ENCODE assay signal across 9 cellular contexts in the genomic region with DNA sequence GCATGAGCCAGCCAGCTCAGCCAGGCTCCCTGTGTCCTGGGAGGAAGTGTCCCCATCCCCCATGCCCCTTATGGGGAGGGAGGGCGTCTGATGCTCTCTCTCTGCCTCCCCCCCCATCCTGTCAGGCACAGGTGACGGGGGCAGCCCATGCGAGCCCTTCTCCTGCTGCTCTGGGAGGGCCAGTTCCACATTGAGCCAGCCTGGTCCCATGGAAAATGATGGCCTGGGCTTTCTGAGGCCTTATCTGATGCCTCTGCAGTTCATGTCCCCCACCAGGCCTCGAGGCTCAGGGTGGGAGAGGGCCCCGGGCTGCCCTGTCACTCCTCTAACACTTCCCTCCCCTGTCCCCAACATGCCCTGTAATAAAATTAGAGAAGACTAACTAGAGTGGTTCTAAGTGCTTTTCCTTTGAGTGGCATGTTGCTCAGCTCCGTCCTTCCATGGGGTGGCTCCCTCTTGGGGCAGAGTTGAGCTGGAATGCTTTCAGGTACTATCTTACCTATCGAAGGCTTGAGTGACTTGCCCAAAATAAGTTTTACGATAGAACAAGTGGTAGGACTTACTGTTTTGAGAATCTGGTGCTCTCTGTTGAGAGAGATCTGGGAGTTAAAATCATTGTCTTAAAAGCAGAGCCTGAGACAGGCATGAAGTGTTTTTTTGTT. TPM values are rescaled to one million over a fixed set of nuclear protein-coding genes. Genes with fewer than 3 reads are reported as not detected.
DNase-seq lines count a peak whose midpoint lies in the region; ATAC-seq and TF ChIP-seq lines count a peak whose summit lies in the region.
"Had no signal": no experiment of that assay in that cellular context is flagged by ENCODE, and none has a peak within 500 bp of the region (broad histone marks: within the 10 kb centered on the region; RNA-seq: fewer than 3 reads in every experiment).

No MANE protein-coding gene starts in this region.

- H3K27me3 Mint-ChIP-seq in activated T-cell treated with anti-CD3 and anti-CD28 coated beads, Interleukin-2, amount 50 U/mL, for 72 hours (ENCODE audit: low read depth): no peaks in the 10 kb centered on the region
- H3K27me3 Mint-ChIP-seq in T-helper 17 cell (no peaks in the 10 kb centered on the region), immature natural killer cell (ENCODE audit: low read depth in 3 of 3) (peaks cover 9 to 14% (median 10%) of the 10 kb centered on the region in 3 donors)

- no peaks in the 10 kb centered on the region for H3K36me3 ChIP-seq in testis (ENCODE audit: low read depth, missing control alignments)

- peaks cover 3 to 5% of the 10 kb centered on the region in 2 donors for H3K36me3 Mint-ChIP-seq in activated T-cell treated with anti-CD3 and anti-CD28 coated beads, Interleukin-2, amount 50 U/mL, for 72 hours (ENCODE audit: insufficient read depth in 2 of 2)
- H3K36me3 Mint-ChIP-seq in T-helper 17 cell (ENCODE audit: low read depth) (peaks cover 5% of the 10 kb centered on the region), immature natural killer cell (no peaks in the 10 kb centered on the region)

- H3K9me3 Mint-ChIP-seq in activated T-cell treated with anti-CD3 and anti-CD28 coated beads, Interleukin-2, amount 50 U/mL, for 72 hours: no peaks in the 10 kb centered on the region
- H3K9me3 Mint-ChIP-seq in immature natural killer cell: no peaks in the 10 kb centered on the region

- peaks cover 27% of the 10 kb centered on the region for H3K4me1 ChIP-seq in testis

- no peak for DNase-seq in activated T-cell treated with anti-CD3 and anti-CD28 coated beads, Interleukin-2, amount 50 U/mL, for 72 hours
- DNase-seq in activated T-cell treated with anti-CD3 and anti-CD28 coated beads, Interleukin-2, amount 50 U/mL, for 48 hours: no peak
- DNase-seq in T-helper 17 cell (no peak), immature natural killer cell (no peak), testis (peak; percentile 12), SIG-M5 (lab: John Stamatoyannopoulos, UW) (no peak)
- DNase-seq: EL had no signal

- no peak overlapping the region for H3K27ac ChIP-seq in testis

- peaks cover 37% of the 10 kb centered on the region for H3K4me1 Mint-ChIP-seq in activated T-cell treated with anti-CD3 and anti-CD28 coated beads, Interleukin-2, amount 50 U/mL, for 72 hours (ENCODE audit: low read depth)
- peaks cover 25% of the 10 kb centered on the region for H3K4me1 Mint-ChIP-seq in T-helper 17 cell
- peaks cover 34 to 41% of the 10 kb centered on the region in 2 donors for H3K4me1 Mint-ChIP-seq in immature natural killer cell

- H3K4me3 ChIP-seq in testis: no peak overlapping the region

- peak in 1 of 3 experiments; percentile 13 for TF ChIP-seq CTCF in testis (IDR thresholded peaks at IDR 0.05)

- H3K27ac Mint-ChIP-seq in activated T-cell treated with anti-CD3 and anti-CD28 coated beads, Interleukin-2, amount 50 U/mL, for 72 hours: peak overlapping the region; percentile 15
- H3K27ac Mint-ChIP-seq in T-helper 17 cell: peak overlapping the region; percentile 99
- peak overlapping the region; percentile 71 to 97 (median 90) for H3K27ac Mint-ChIP-seq in immature natural killer cell

- peak overlapping the region; percentile 93 to 99 for H3K4me3 Mint-ChIP-seq in activated T-cell treated with anti-CD3 and anti-CD28 coated beads, Interleukin-2, amount 50 U/mL, for 72 hours
- H3K4me3 Mint-ChIP-seq in T-helper 17 cell: peak overlapping the region; percentile 98
- peak overlapping the region; percentile 66 to 98 (median 94) for H3K4me3 Mint-ChIP-seq in immature natural killer cell

- intact Hi-C loops in testis (cut with DNase I; ENCODE audit: low total_unique reads): no loop called here

- H3K9me3 ChIP-seq in T-helper 17 cell (ENCODE audit: control insufficient read depth, low read length, poor library complexity, severe bottlenecking) (no peaks in the 10 kb centered on the region), testis (no peaks in the 10 kb centered on the region)

- WGBS in testis, 2 donors: 52 to 60% methylated on average over 6 to 7 of the region's 8 CpGs

- no peaks in the 10 kb centered on the region for H3K27me3 ChIP-seq in testis

- ATAC-seq in activated T-cell treated with anti-CD3 and anti-CD28 coated beads, Interleukin-2, amount 50 U/mL, for 72 hours (replicated peaks in 1 of 2): no peak
- no peak for ATAC-seq in T-helper 17 cell
- ATAC-seq in GM19035 (IDR thresholded peaks at IDR 0.05; ENCODE audit: unreplicated experiment): no peak
- no peak for ATAC-seq in GM19328 (IDR thresholded peaks at IDR 0.05; ENCODE audit: unreplicated experiment)

- no peak for TF ChIP-seq POLR2A in testis (IDR thresholded peaks at IDR 0.05)

RNA-seq across cellular contexts. Expression of gene MTFR1L, which starts 1.8 kb away (rescaled TPM):
- 10 to 100 TPM; 34.0 to 39.1 TPM for total RNA-seq in activated T-cell treated with anti-CD3 and anti-CD28 coated beads, Interleukin-2, amount 50 U/mL, for 72 hours
- 10 to 100 TPM; 30.4 to 37.4 TPM for total RNA-seq in T-helper 17 cell
- 10 to 100 TPM; 36.0 to 66.5 (median 43.5) TPM for polyA plus RNA-seq in immature natural killer cell
- 100 to 1,000 TPM; 148 to 166 TPM for total RNA-seq in testis
- 253 TPM for polyA plus RNA-seq in testis (ENCODE audit: insufficient read depth, low read depth, low replicate concordance)

RNA-seq across cellular contexts. Expression of gene SELENON, which starts 18.0 kb away (rescaled TPM):
- 10 to 100 TPM; 29.5 to 31.1 TPM for total RNA-seq in activated T-cell treated with anti-CD3 and anti-CD28 coated beads, Interleukin-2, amount 50 U/mL, for 72 hours
- total RNA-seq in T-helper 17 cell (10 to 100 TPM; 24.5 to 25.2 TPM), testis (10 to 100 TPM; 17.2 to 29.8 TPM)
- polyA plus RNA-seq in immature natural killer cell (1 to 10 TPM in 1 of 3 donors, under 1 TPM in 2; 0.79 to 1.6 (median 0.90) TPM), testis (ENCODE audit: insufficient read depth, low read depth, low replicate concordance) (30.7 TPM)

RNA-seq across cellular contexts. Expression of gene AUNIP, which starts 41.3 kb away (rescaled TPM):
- 1 to 10 TPM; 6.9 to 9.9 TPM for total RNA-seq in activated T-cell treated with anti-CD3 and anti-CD28 coated beads, Interleukin-2, amount 50 U/mL, for 72 hours
- total RNA-seq in T-helper 17 cell (under 1 TPM in 1 of 2 donors, not detected in 1; 0.31 TPM), testis (10 to 100 TPM; 14.1 to 22.5 TPM)
- polyA plus RNA-seq in immature natural killer cell (under 1 TPM in 2 of 3 donors, not detected in 1; 0.31 to 0.37 TPM), testis (ENCODE audit: insufficient read depth, low read depth, low replicate concordance) (28.5 TPM)

RNA-seq across cellular contexts. Expression of gene PAQR7, which starts 57.5 kb away (rescaled TPM):
- 1 to 10 TPM; 4.6 to 5.1 TPM for total RNA-seq in activated T-cell treated with anti-CD3 and anti-CD28 coated beads, Interleukin-2, amount 50 U/mL, for 72 hours
- total RNA-seq in T-helper 17 cell: 1 to 10 TPM; 1.4 to 2.6 TPM
- under 1 TPM in 2 of 3 donors, not detected in 1; 0.32 to 0.35 TPM for polyA plus RNA-seq in immature natural killer cell
- total RNA-seq in testis: 10 to 100 TPM; 92.4 to 94.8 TPM
- polyA plus RNA-seq in testis (ENCODE audit: insufficient read depth, low read depth, low replicate concordance): 89.3 TPM

Comparison
In these comparisons a context has a peak if more than half of its experiments do, and no peak if none do; other contexts are left out.
1. H3K27ac Mint-ChIP-seq: peak in every context shown above with its lines; median percentile 99 in T-helper 17 cell; 90 in immature natural killer cell; 15 in activated T-cell treated with anti-CD3 and anti-CD28 coated beads, Interleukin-2, amount 50 U/mL, for 72 hours.
2. RNA of gene AUNIP, which starts 41.3 kb away (total RNA-seq): 14.1 to 22.5 TPM in testis and 6.9 to 9.9 TPM in activated T-cell treated with anti-CD3 and anti-CD28 coated beads, Interleukin-2, amount 50 U/mL, for 72 hours; 0.31 TPM in T-helper 17 cell; every median in the first group is over 4 times any median in the second.
3. Peak in every context shown above with its lines, with median percentiles within 50 percentile points of each other: H3K4me3 Mint-ChIP-seq.